In the genomic region with DNA sequence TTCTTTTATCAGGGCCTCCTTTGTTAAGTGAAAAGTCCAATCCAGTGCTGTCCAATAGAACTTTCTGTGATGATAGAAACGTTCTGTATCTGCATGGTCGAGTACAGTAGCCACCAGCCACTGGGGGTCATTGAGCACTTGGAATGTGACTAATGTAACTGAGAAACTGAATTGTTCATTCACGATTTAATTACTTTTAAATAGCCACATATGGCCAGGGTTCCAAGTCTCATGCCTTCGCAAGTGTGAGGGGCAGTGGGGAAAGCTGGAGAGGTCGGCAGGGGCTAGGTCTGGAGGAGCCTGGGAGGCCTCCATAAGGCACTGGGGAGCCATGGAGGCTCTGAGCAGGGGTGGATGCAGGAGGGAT, we compare ENCODE assay signal across 10 cellular contexts. TPM values are rescaled to one million over a fixed set of nuclear protein-coding genes. Genes with fewer than 3 reads are reported as not detected.
DNase-seq lines count a peak whose midpoint lies in the region; ATAC-seq and TF ChIP-seq lines count a peak whose summit lies in the region.
"Had no signal": no experiment of that assay in that cellular context is flagged by ENCODE, and none has a peak within 500 bp of the region (broad histone marks: within the 10 kb centered on the region; RNA-seq: fewer than 3 reads in every experiment).

No MANE protein-coding gene starts in this region.

- no peaks in the 10 kb centered on the region for H3K27me3 ChIP-seq in CD4-positive, CD25-positive, alpha-beta regulatory T cell (ENCODE audit: control insufficient read depth, insufficient read depth, low read length)
- H3K27me3 ChIP-seq in OCI-LY3 (ENCODE audit: low read depth, low read length): no peaks in the 10 kb centered on the region
- H3K27me3 ChIP-seq in esophagus muscularis mucosa: no peaks in the 10 kb centered on the region

- H3K79me2 ChIP-seq in OCI-LY3 (ENCODE audit: low read length): no peaks in the 10 kb centered on the region

- H3K4me1 Mint-ChIP-seq in CD4-positive, CD25-positive, alpha-beta regulatory T cell: peaks cover 5 to 45% (median 23%) of the 10 kb centered on the region in 4 donors

- H3K9me3 ChIP-seq in CD4-positive, CD25-positive, alpha-beta regulatory T cell (ENCODE audit: control insufficient read depth in 2 of 2, low read length in 2 of 2): no peaks in the 10 kb centered on the region
- H3K9me3 ChIP-seq in OCI-LY3 (ENCODE audit: insufficient read depth, low read length) (no peaks in the 10 kb centered on the region), esophagus muscularis mucosa (no peaks in the 10 kb centered on the region)
- H3K9me3 ChIP-seq: SK-N-SH had no signal

- no peaks in the 10 kb centered on the region for H4K20me1 ChIP-seq in OCI-LY3 (ENCODE audit: insufficient read depth, low read length)

- ATAC-seq in CD4-positive, CD25-positive, alpha-beta regulatory T cell (ENCODE audit: low read depth in 2 of 2): no peak
- ATAC-seq in GM18873 (IDR thresholded peaks at IDR 0.05; ENCODE audit: low FRiP score, unreplicated experiment) (no peak), GM19324 (IDR thresholded peaks at IDR 0.05; ENCODE audit: low FRiP score, unreplicated experiment) (no peak)

- peak overlapping the region; percentile 85; the same call in 1 of the 2 replicates for H3K9ac ChIP-seq in OCI-LY3 (ENCODE audit: low read length)

- WGBS in esophagus muscularis mucosa: 84% methylated on average over 5 of the region's 5 CpGs

- no peak for TF ChIP-seq POLR2A in esophagus muscularis mucosa (IDR thresholded peaks at IDR 0.05; ENCODE audit: low read depth)

- no peaks in the 10 kb centered on the region for H3K36me3 ChIP-seq in CD4-positive, CD25-positive, alpha-beta regulatory T cell (ENCODE audit: control insufficient read depth, insufficient read depth, low read length)
- H3K36me3 ChIP-seq in OCI-LY3 (replicated peaks; ENCODE audit: low read depth, low read length): no peaks in the 10 kb centered on the region
- no peaks in the 10 kb centered on the region for H3K36me3 ChIP-seq in esophagus muscularis mucosa

- peaks cover 0 to 2% (median 0%) of the 10 kb centered on the region in 7 donors for H3K9me3 Mint-ChIP-seq in CD4-positive, CD25-positive, alpha-beta regulatory T cell

- H3K27me3 Mint-ChIP-seq in CD4-positive, CD25-positive, alpha-beta regulatory T cell: peaks cover 4% of the 10 kb centered on the region

- peaks cover 33% of the 10 kb centered on the region for H3K4me1 ChIP-seq in CD4-positive, CD25-positive, alpha-beta regulatory T cell (ENCODE audit: control insufficient read depth, insufficient read depth, low read length, poor library complexity, severe bottlenecking)
- H3K4me1 ChIP-seq in OCI-LY3 (ENCODE audit: low read length): peaks cover 38% of the 10 kb centered on the region
- peaks cover 34 to 54% (median 51%) of the 10 kb centered on the region in 4 donors for H3K4me1 ChIP-seq in esophagus muscularis mucosa

- no peaks in the 10 kb centered on the region for H3K36me3 Mint-ChIP-seq in CD4-positive, CD25-positive, alpha-beta regulatory T cell

- H3K27ac Mint-ChIP-seq in CD4-positive, CD25-positive, alpha-beta regulatory T cell: peak overlapping the region; percentile 82 to 99 (median 92)

- no peak overlapping the region for H3K4me3 ChIP-seq in CD4-positive, CD25-positive, alpha-beta regulatory T cell (ENCODE audit: low read depth, low read length)
- H3K4me3 ChIP-seq in OCI-LY3 (ENCODE audit: low read length) (peak overlapping the region; percentile 78; the same call in 1 of the 2 replicates), esophagus muscularis mucosa (no peak overlapping the region)

- H3K4me3 Mint-ChIP-seq in CD4-positive, CD25-positive, alpha-beta regulatory T cell: peak overlapping the region; percentile 82 to 92 (median 88)

- DNase-seq in CD4-positive, CD25-positive, alpha-beta regulatory T cell: no peak
- DNase-seq in esophagus muscularis mucosa (ENCODE audit: extremely low spot score) (no peak), renal cortical epithelial cell (ENCODE audit: low read depth) (peak; percentile 76), NCI-H1417 treated with DMSO at 0.1 percent for 48 hours (lab: John Stamatoyannopoulos, UW) (no peak), NCI-H2171 (lab: John Stamatoyannopoulos, UW) (no peak)
- DNase-seq: DMS 273 treated with DMSO at 0.1 percent for 48 hours, SK-N-SH had no signal

- peak overlapping the region; percentile 96 for H3K4me2 ChIP-seq in OCI-LY3 (ENCODE audit: low read length)

- intact Hi-C loops in esophagus muscularis mucosa (cut with DNase I): no loop called here

- TF ChIP-seq CTCF in OCI-LY3 (IDR thresholded peaks at IDR 0.05; ENCODE audit: low read depth, low read length) (no peak), esophagus muscularis mucosa (IDR thresholded peaks at IDR 0.05) (no peak)

- no peak for TF ChIP-seq EP300 in esophagus muscularis mucosa (IDR thresholded peaks at IDR 0.05)

- H3K27ac ChIP-seq in CD4-positive, CD25-positive, alpha-beta regulatory T cell (ENCODE audit: insufficient read depth, low read length, poor library complexity, severe bottlenecking): peak overlapping the region; percentile 94
- H3K27ac ChIP-seq in OCI-LY3 (ENCODE audit: low read length) (no peak overlapping the region), esophagus muscularis mucosa (replicated peaks in 1 of 4) (peak overlapping the region; percentile 94 to 99 (median 96))

- peak overlapping the region; percentile 64; the same call in 1 of the 2 replicates for H2AFZ ChIP-seq in OCI-LY3 (ENCODE audit: low read depth, low read length)

RNA-seq across cellular contexts. Expression of a gene that starts 20.6 kb away (rescaled TPM):
- 0.25 TPM for total RNA-seq in CD4-positive, CD25-positive, alpha-beta regulatory T cell
- polyA plus RNA-seq in CD4-positive, CD25-positive, alpha-beta regulatory T cell: not detected
- not detected for total RNA-seq in esophagus muscularis mucosa
- 0.40 TPM in 1 of 2 replicates, not detected in the other for total RNA-seq in renal cortical epithelial cell

RNA-seq across cellular contexts. Expression of a gene that starts 28.9 kb away (rescaled TPM):
- total RNA-seq in CD4-positive, CD25-positive, alpha-beta regulatory T cell: 44.5 TPM
- 10 to 100 TPM; 19.9 to 74.7 (median 44.6) TPM for polyA plus RNA-seq in CD4-positive, CD25-positive, alpha-beta regulatory T cell
- 10 to 100 TPM; 22.8 to 73.6 (median 30.8) TPM for total RNA-seq in esophagus muscularis mucosa
- 295 and 502 TPM in 2 replicates for total RNA-seq in renal cortical epithelial cell
